ENCODE assay signal across 11 cellular contexts in the genomic region with DNA sequence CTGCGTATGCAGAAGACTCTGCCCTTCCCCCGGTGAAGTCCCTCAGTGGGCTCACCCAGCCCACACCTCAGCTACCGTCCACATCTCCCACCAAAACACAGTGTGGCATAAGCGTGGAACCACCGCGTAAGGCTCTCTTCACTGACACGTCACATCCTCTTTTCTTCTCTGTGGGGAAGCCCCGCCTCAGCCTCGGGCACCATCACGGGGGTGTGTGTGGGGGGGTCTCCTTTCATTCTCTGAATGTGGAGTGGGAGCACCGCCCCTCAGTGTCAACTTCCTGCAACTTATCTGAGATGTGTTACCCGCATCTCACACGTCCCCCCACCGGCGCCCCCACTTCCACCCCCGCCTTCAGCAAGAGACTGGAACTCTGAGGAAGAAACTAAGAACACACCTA.
DNase-seq lines count a peak whose midpoint lies in the region; ATAC-seq and TF ChIP-seq lines count a peak whose summit lies in the region.
"Had no signal": no experiment of that assay in that cellular context is flagged by ENCODE, and none has a peak within 500 bp of the region (broad histone marks: within the 10 kb centered on the region; RNA-seq: fewer than 3 reads in every experiment).

No MANE protein-coding gene starts in this region.

- ATAC-seq in HG02840 (IDR thresholded peaks at IDR 0.05; ENCODE audit: low FRiP score, unreplicated experiment): no peak
- ATAC-seq: HCT116 had no signal

- H3K27ac ChIP-seq in tibial nerve: no peak overlapping the region

- H3K4me3 ChIP-seq in NB4 (ENCODE audit: low read depth, low read length) (no peak overlapping the region), tibial nerve (peak overlapping the region in 1 of 4 donors; percentile 9), H7 (ENCODE audit: insufficient read depth, low read depth, low read length) (no peak overlapping the region)

- 65 to 77% methylated on average over 16 of the region's 16 CpGs for WGBS in tibial nerve, 2 donors

- no peak for TF ChIP-seq POLR2A in NB4 (IDR thresholded peaks at IDR 0.05; ENCODE audit: extremely low read depth, insufficient read length)
- TF ChIP-seq POLR2A in tibial nerve (IDR thresholded peaks at IDR 0.05): no peak

- no peak for TF ChIP-seq CTCF in NB4 (IDR thresholded peaks at IDR 0.05; ENCODE audit: low read depth, low read length)
- TF ChIP-seq CTCF in tibial nerve (IDR thresholded peaks at IDR 0.05): no peak

- H3K9me3 ChIP-seq in tibial nerve: no peaks in the 10 kb centered on the region

- no peaks in the 10 kb centered on the region for H3K4me1 ChIP-seq in tibial nerve

- no peaks in the 10 kb centered on the region for H3K36me3 ChIP-seq in tibial nerve
- no peaks in the 10 kb centered on the region for H3K36me3 ChIP-seq in H7 (replicated peaks; ENCODE audit: control insufficient read depth, insufficient read depth, low read length)

- DNase-seq in NB4 (ENCODE audit: low read depth) (peak; percentile 45), activated T-cell treated with anti-CD3 and anti-CD28 coated beads for 48 hours (ENCODE audit: low read depth) (peak; percentile 65), medulla oblongata (ENCODE audit: extremely low spot score) (peak; percentile 28), A172 (ENCODE audit: low spot score) (no peak), tibial nerve (ENCODE audit: low spot score in 2 of 2) (no peak), H7 (no peak)
- DNase-seq in stimulated activated CD8-positive, alpha-beta memory T cell treated with anti-CD3 and anti-CD28 coated beads, Interleukin-4, amount 100 ng/mL, for 4 hours (ENCODE audit: low read depth in 2 of 2, low spot score in 1 of 2): peak; percentile 77 to 92
- DNase-seq: glutamatergic neuron, NCI-H1092 treated with DMSO at 0.1 percent for 48 hours had no signal

- H3K27me3 ChIP-seq in tibial nerve (no peaks in the 10 kb centered on the region), H7 (ENCODE audit: control insufficient read depth, insufficient read depth, low read length) (no peaks in the 10 kb centered on the region)

- no peak for TF ChIP-seq EP300 in tibial nerve (IDR thresholded peaks at IDR 0.05)

Comparison
In these comparisons a context has a peak if more than half of its experiments do, and no peak if none do; other contexts are left out.
1. DNase-seq: peak in NB4 (single experiment), activated T-cell treated with anti-CD3 and anti-CD28 coated beads for 48 hours (single experiment), medulla oblongata (single experiment) and stimulated activated CD8-positive, alpha-beta memory T cell treated with anti-CD3 and anti-CD28 coated beads, Interleukin-4, amount 100 ng/mL, for 4 hours (2 of 2); none in A172 (single experiment), tibial nerve (0 of 2) and H7 (single experiment).